8 cellular contexts compared by ENCODE assay signal in the genomic region with DNA sequence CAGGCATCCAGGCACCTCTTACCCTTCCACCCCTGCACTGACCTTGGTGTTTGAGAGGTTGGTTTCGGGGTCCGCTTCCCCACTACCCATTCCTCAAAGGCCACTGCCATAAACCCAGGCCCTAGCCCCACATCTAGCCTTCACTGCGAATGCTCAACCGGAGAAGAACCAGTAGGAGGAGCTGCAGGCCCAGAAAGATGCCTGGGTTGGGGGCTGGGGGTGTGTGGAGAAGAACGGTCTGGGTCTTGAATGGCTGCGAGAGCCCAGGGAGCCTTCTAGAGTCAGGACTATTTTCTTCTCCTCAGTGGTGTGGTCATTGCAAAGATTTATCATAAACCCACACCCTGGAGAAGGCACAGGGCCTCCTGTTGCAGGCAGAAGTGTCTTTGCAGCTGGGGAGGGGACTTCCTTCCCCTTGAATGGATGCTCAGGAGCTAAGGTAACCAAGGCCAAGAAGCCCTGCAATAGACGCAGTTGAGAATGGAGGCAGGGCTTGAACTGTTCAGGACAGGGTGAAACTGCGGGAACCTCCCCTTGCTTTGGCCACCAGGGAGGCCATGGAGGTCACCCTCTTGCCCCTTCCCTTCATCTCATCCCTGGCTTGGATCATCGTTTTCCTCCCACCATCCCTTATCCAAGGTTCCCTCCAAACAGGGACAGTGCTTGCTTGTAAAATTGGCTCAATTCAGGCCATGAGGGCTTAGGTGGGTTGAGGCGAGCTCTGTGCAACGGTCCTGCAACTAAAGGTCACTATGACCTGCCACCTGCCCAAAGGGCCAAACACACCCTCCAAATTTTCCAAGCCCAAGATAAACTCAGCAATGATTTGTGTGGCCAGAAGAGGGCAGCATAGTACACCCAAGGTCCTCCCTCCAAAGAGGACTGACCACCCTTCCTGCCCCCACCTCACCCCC. TPM values are rescaled to one million over a fixed set of nuclear protein-coding genes. Genes with fewer than 3 reads are reported as not detected.
DNase-seq lines count a peak whose midpoint lies in the region; ATAC-seq and TF ChIP-seq lines count a peak whose summit lies in the region.

No MANE protein-coding gene starts in this region.

- CTCF ChIA-PET in MCF 10A (lab: Yijun Ruan, JAX): interaction anchor here (0.5 to 8.2 kb wide), 76 partner anchors 8 to 500 kb away, joined by 3 to 104 read pairs (median 5); partner anchors contain the start of gene RPIA

- no peaks in the 10 kb centered on the region for H3K27me3 ChIP-seq in GM06990 (replicated peaks; ENCODE audit: control insufficient read depth, insufficient read depth, low read length)
- peaks cover 0 to 20% of the 10 kb centered on the region in 2 donors for H3K27me3 ChIP-seq in left lung

- H3K36me3 ChIP-seq in GM06990 (ENCODE audit: control insufficient read depth, insufficient read depth, low read length): no peaks in the 10 kb centered on the region
- H3K36me3 ChIP-seq in left lung: no peaks in the 10 kb centered on the region

- no peak overlapping the region for H3K4me3 ChIP-seq in GM06990 (replicated peaks; ENCODE audit: low read depth, low read length)
- H3K4me3 ChIP-seq in left lung: no peak overlapping the region

- H3K9me3 ChIP-seq in left lung: no peaks in the 10 kb centered on the region

- H3K36me3 Mint-ChIP-seq in MCF 10A (ENCODE audit: insufficient read depth, unreplicated experiment): no peaks in the 10 kb centered on the region

- POLR2A ChIA-PET in MCF 10A (lab: Yijun Ruan, JAX): interaction anchor here (0.6 to 1.6 kb wide), 3 partner anchors 67 to 263 kb away, joined by 3 to 9 read pairs (median 3); no protein-coding TSS in a partner anchor

- peak; percentile 70 for TF ChIP-seq CTCF in GM06990 (IDR thresholded peaks at IDR 0.05; ENCODE audit: insufficient read depth, low read length, poor library complexity, severe bottlenecking)
- TF ChIP-seq CTCF in MCF 10A (IDR thresholded peaks at IDR 0.05; ENCODE audit: unreplicated experiment): peak; percentile 72
- peak; percentile 40 to 56 for TF ChIP-seq CTCF in left lung (IDR thresholded peaks at IDR 0.05)

- H3K4me3 Mint-ChIP-seq in MCF 10A (ENCODE audit: unreplicated experiment): no peak overlapping the region

- no peaks in the 10 kb centered on the region for H3K9me3 Mint-ChIP-seq in MCF 10A (ENCODE audit: unreplicated experiment)

- peak; percentile 56 for DNase-seq in AG08395 (ENCODE audit: low spot score)
- DNase-seq in GM06990 (ENCODE audit: extremely low read depth, insufficient read length): no peak
- peak; percentile 25 for DNase-seq in NCI-H345 treated with DMSO at 0.1 percent for 48 hours (lab: John Stamatoyannopoulos, UW; ENCODE audit: unreplicated experiment)
- DNase-seq in MCF 10A (ENCODE audit: unreplicated experiment): peak; percentile 67
- no peak for DNase-seq in left lung
- no peak for DNase-seq in SHP77 treated with DMSO at 0.1 percent for 48 hours (lab: John Stamatoyannopoulos, UW)
- DNase-seq in MV-4-11 (lab: John Stamatoyannopoulos, UW): no peak

- H3K4me1 Mint-ChIP-seq in MCF 10A (ENCODE audit: insufficient read depth, unreplicated experiment): peaks cover 10% of the 10 kb centered on the region

- no peak overlapping the region for H3K27ac ChIP-seq in left lung

- no peak overlapping the region for H3K27ac Mint-ChIP-seq in MCF 10A (ENCODE audit: low read depth, unreplicated experiment)

- intact Hi-C loops in MCF 10A (cut with micrococcal nuclease) (loop anchor here (1.0 to 5.0 kb wide), 5 partner anchors 116 to 481 kb away; no protein-coding TSS in a partner anchor), left lung (cut with DNase I) (no loop called here)

- no peaks in the 10 kb centered on the region for H3K27me3 Mint-ChIP-seq in MCF 10A (ENCODE audit: insufficient read depth, unreplicated experiment)

- ATAC-seq in left lung: peak; percentile 80
- no peak for ATAC-seq in GM21360 (IDR thresholded peaks at IDR 0.05; ENCODE audit: unreplicated experiment)

- no TSS peak for BruUV-seq in MCF 10A (replicated peaks; lab: Mats Ljungman, UMichigan)

- no peaks in the 10 kb centered on the region for H3K4me1 ChIP-seq in left lung

RNA-seq across cellular contexts. Expression of gene THNSL2, which starts 20.9 kb away (rescaled TPM):
- 14.9 and 19.0 TPM in 2 replicates for total RNA-seq in MCF 10A (2022)
- total RNA-seq in left lung: 10 to 100 TPM; 14.1 to 17.1 TPM

Comparison
In these comparisons a context has a peak if more than half of its experiments do, and no peak if none do; other contexts are left out.
1. DNase-seq: peak in AG08395 (single experiment), NCI-H345 treated with DMSO at 0.1 percent for 48 hours (single experiment) and MCF 10A (single experiment); none in GM06990 (single experiment), left lung (0 of 2), SHP77 treated with DMSO at 0.1 percent for 48 hours (single experiment) and MV-4-11 (single experiment).
2. Peak in every context shown above with its lines, with median percentiles within 50 percentile points of each other: CTCF ChIP-seq.